Comparison of ENCODE assay signal across 10 cellular contexts in the genomic region with DNA sequence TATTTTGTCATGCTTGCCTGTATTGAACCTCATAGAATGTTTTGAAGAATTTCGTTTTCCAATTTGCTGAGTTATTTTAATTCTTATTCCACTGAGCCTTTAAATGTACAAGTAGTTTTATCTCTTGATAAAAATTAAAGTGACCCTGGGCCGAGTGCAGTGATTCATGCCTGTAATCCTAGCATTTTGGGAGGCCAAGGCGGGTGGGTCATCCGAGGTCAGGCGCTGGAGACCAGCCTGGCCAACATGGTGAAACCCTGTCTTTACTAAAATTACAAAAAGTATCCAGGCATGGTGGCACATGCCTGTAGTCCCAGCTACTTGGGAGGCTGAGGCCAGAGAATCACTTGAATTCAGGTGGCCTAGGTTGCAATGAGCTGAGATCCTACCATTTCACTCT. TPM values are rescaled to one million over a fixed set of nuclear protein-coding genes. Genes with fewer than 3 reads are reported as not detected.
A peak's percentile ranks its signal among the peaks of the same experiment; 100 is the strongest.
DNase-seq lines count a peak whose midpoint lies in the region; ATAC-seq and TF ChIP-seq lines count a peak whose summit lies in the region.
"Not testable (repeated sequence)": the region's sequence is repeated elsewhere in the genome, so short reads cannot be mapped to it uniquely, and the experiment has no call there.
"Had no signal": no experiment of that assay in that cellular context is flagged by ENCODE, and none has a peak within 500 bp of the region (broad histone marks: within the 10 kb centered on the region; RNA-seq: fewer than 3 reads in every experiment).

No MANE protein-coding gene starts in this region.

- H3K36me3 ChIP-seq in CD4-positive, CD25-positive, alpha-beta regulatory T cell (ENCODE audit: control insufficient read depth, insufficient read depth, low read length) = peaks cover 68% of the 10 kb centered on the region
- H3K36me3 ChIP-seq in Loucy (ENCODE audit: insufficient read depth, low read length) = peaks cover 41% of the 10 kb centered on the region; the same call in 1 of the 2 replicates
- peaks cover 69% of the 10 kb centered on the region for H3K36me3 ChIP-seq in lower lobe of right lung
- H3K36me3 ChIP-seq in neural cell (ENCODE audit: insufficient read depth, low read length) = not testable (repeated sequence)

- peak overlapping the region; percentile 99 for H3K4me3 ChIP-seq in CD4-positive, CD25-positive, alpha-beta regulatory T cell (ENCODE audit: low read depth, low read length)
- peak overlapping the region; percentile 89 for H3K4me3 ChIP-seq in Loucy (ENCODE audit: low read length, poor library complexity, severe bottlenecking)
- H3K4me3 ChIP-seq in lower lobe of right lung = peak overlapping the region; percentile 18
- H3K4me3 ChIP-seq in neural cell (ENCODE audit: low read length) = peak overlapping the region; percentile 77

- CTCF ChIA-PET in WTC11 (lab: Charles Lee) = interaction anchor here (1.2 kb wide), 1 partner anchor 120 kb away, joined by 3 read pairs; no protein-coding TSS in a partner anchor

- peaks cover 26 to 80% (median 59%) of the 10 kb centered on the region in 4 donors for H3K4me1 Mint-ChIP-seq in CD4-positive, CD25-positive, alpha-beta regulatory T cell
- H3K4me1 Mint-ChIP-seq in WTC11 = peaks cover 15% of the 10 kb centered on the region
- peaks cover 83% of the 10 kb centered on the region for H3K4me1 Mint-ChIP-seq in activated naive CD4-positive, alpha-beta T cell treated with anti-CD3 and anti-CD28 coated beads, Interleukin-2, amount 50 U/mL, for 24 hours
- H3K4me1 Mint-ChIP-seq in dendritic cell treated with granulocyte-macrophage colony-stimulating factor and Interleukin-4, amounts not matched to agents 40 ng/mL and 50 ng/mL, for 4 days (ENCODE audit: low read depth) = peaks cover 82% of the 10 kb centered on the region
- H3K4me1 Mint-ChIP-seq in stimulated activated naive CD8-positive, alpha-beta T cell treated with anti-CD3 and anti-CD28 coated beads, Interleukin-15, Interleukin-2, amounts not matched to agents 100 ng/mL and 50 ng/mL, for 24 hours (ENCODE audit: low read depth) = peaks cover 66% of the 10 kb centered on the region

- H3K27ac ChIP-seq in CD4-positive, CD25-positive, alpha-beta regulatory T cell (ENCODE audit: insufficient read depth, low read length, poor library complexity, severe bottlenecking) = peak overlapping the region; percentile 20
- not testable (repeated sequence) for H3K27ac ChIP-seq in lower lobe of right lung; neural cell (ENCODE audit: low read length)

- not testable (repeated sequence) for ATAC-seq in CD4-positive, CD25-positive, alpha-beta regulatory T cell (ENCODE audit: low read depth in 2 of 2); WTC11; lower lobe of right lung

- DNase-seq in CD4-positive, CD25-positive, alpha-beta regulatory T cell; WTC11 (ENCODE audit: low spot score); lower lobe of right lung: not testable (repeated sequence)

- TF ChIP-seq RAD21 in neural cell (conservative IDR thresholded peaks at IDR 0.05) = not testable (repeated sequence)

- POLR2A ChIA-PET in WTC11 (lab: Charles Lee) = not testable (repeated sequence)

- peak overlapping the region; percentile 84 to 99 (median 92) for H3K4me3 Mint-ChIP-seq in CD4-positive, CD25-positive, alpha-beta regulatory T cell
- not testable (repeated sequence) for H3K4me3 Mint-ChIP-seq in WTC11; dendritic cell treated with granulocyte-macrophage colony-stimulating factor and Interleukin-4, amounts not matched to agents 40 ng/mL and 50 ng/mL, for 4 days
- peak overlapping the region; percentile 19 for H3K4me3 Mint-ChIP-seq in activated naive CD4-positive, alpha-beta T cell treated with anti-CD3 and anti-CD28 coated beads, Interleukin-2, amount 50 U/mL, for 24 hours
- peak overlapping the region; percentile 44 for H3K4me3 Mint-ChIP-seq in stimulated activated naive CD8-positive, alpha-beta T cell treated with anti-CD3 and anti-CD28 coated beads, Interleukin-15, Interleukin-2, amounts not matched to agents 100 ng/mL and 50 ng/mL, for 24 hours

- peaks cover 44% of the 10 kb centered on the region for H3K4me1 ChIP-seq in CD4-positive, CD25-positive, alpha-beta regulatory T cell (ENCODE audit: control insufficient read depth, insufficient read depth, low read length, poor library complexity, severe bottlenecking)
- H3K4me1 ChIP-seq in Loucy (ENCODE audit: insufficient read depth, low read length, poor library complexity, severe bottlenecking) = peaks cover 48% of the 10 kb centered on the region
- peaks cover 47% of the 10 kb centered on the region for H3K4me1 ChIP-seq in lower lobe of right lung

- H3K9ac ChIP-seq in Loucy (ENCODE audit: low read depth, low read length, poor library complexity, severe bottlenecking) = peak overlapping the region; percentile 87
- not testable (repeated sequence) for H3K9ac ChIP-seq in neural cell (ENCODE audit: low read length)

- H3K9me2 ChIP-seq in Loucy (replicated peaks; ENCODE audit: low read depth, low read length); neural cell (ENCODE audit: insufficient read depth, low read length): not testable (repeated sequence)

- intact Hi-C loops in dendritic cell treated with granulocyte-macrophage colony-stimulating factor and Interleukin-4, amounts not matched to agents 40 ng/mL and 50 ng/mL, for 4 days (cut with micrococcal nuclease); lower lobe of right lung (cut with DNase I): not testable (repeated sequence)

- not testable (repeated sequence) for H3K27me3 ChIP-seq in CD4-positive, CD25-positive, alpha-beta regulatory T cell (ENCODE audit: control insufficient read depth, insufficient read depth, low read length); Loucy (ENCODE audit: insufficient read depth, low read length, poor library complexity, severe bottlenecking); lower lobe of right lung (ENCODE audit: low read depth); neural cell (ENCODE audit: insufficient read depth, low read depth, low read length)

- H3F3A ChIP-seq in Loucy (ENCODE audit: low read depth); neural cell (ENCODE audit: insufficient read depth, low read length, poor library complexity, severe bottlenecking): not testable (repeated sequence)

- H4K20me1 ChIP-seq in Loucy (ENCODE audit: insufficient read depth, low read length, poor library complexity, severe bottlenecking) = peaks cover 16% of the 10 kb centered on the region
- not testable (repeated sequence) for H4K20me1 ChIP-seq in neural cell (ENCODE audit: insufficient read depth)

- peaks cover 58% of the 10 kb centered on the region for H3K36me3 Mint-ChIP-seq in CD4-positive, CD25-positive, alpha-beta regulatory T cell
- H3K36me3 Mint-ChIP-seq in WTC11 = peaks cover 61% of the 10 kb centered on the region
- H3K36me3 Mint-ChIP-seq in activated naive CD4-positive, alpha-beta T cell treated with anti-CD3 and anti-CD28 coated beads, Interleukin-2, amount 50 U/mL, for 24 hours = peaks cover 33% of the 10 kb centered on the region
- H3K36me3 Mint-ChIP-seq in dendritic cell treated with granulocyte-macrophage colony-stimulating factor and Interleukin-4, amounts not matched to agents 40 ng/mL and 50 ng/mL, for 4 days (ENCODE audit: low read depth) = peaks cover 88% of the 10 kb centered on the region
- peaks cover 74% of the 10 kb centered on the region for H3K36me3 Mint-ChIP-seq in stimulated activated naive CD8-positive, alpha-beta T cell treated with anti-CD3 and anti-CD28 coated beads, Interleukin-15, Interleukin-2, amounts not matched to agents 100 ng/mL and 50 ng/mL, for 24 hours (ENCODE audit: low read depth)

- H3K79me2 ChIP-seq in Loucy (ENCODE audit: insufficient read depth, low read length) (peaks cover 65% of the 10 kb centered on the region), neural cell (replicated peaks; ENCODE audit: insufficient read depth, low read length) (peaks cover 24% of the 10 kb centered on the region)

- not testable (repeated sequence) for H3K9me3 Mint-ChIP-seq in CD4-positive, CD25-positive, alpha-beta regulatory T cell; WTC11; activated naive CD4-positive, alpha-beta T cell treated with anti-CD3 and anti-CD28 coated beads, Interleukin-2, amount 50 U/mL, for 24 hours; dendritic cell treated with granulocyte-macrophage colony-stimulating factor and Interleukin-4, amounts not matched to agents 40 ng/mL and 50 ng/mL, for 4 days; stimulated activated naive CD8-positive, alpha-beta T cell treated with anti-CD3 and anti-CD28 coated beads, Interleukin-15, Interleukin-2, amounts not matched to agents 100 ng/mL and 50 ng/mL, for 24 hours

- TF ChIP-seq CTCF in Loucy (conservative IDR thresholded peaks at IDR 0.05; ENCODE audit: low read length); WTC11 (IDR thresholded peaks at IDR 0.05); lower lobe of right lung (IDR thresholded peaks at IDR 0.05); neural cell (IDR thresholded peaks at IDR 0.05; ENCODE audit: poor library complexity, severe bottlenecking): not testable (repeated sequence)

- TF ChIP-seq EP300 in neural cell (conservative IDR thresholded peaks at IDR 0.05; ENCODE audit: poor library complexity, severe bottlenecking) = not testable (repeated sequence)

- not testable (repeated sequence) for H2AFZ ChIP-seq in Loucy (ENCODE audit: low read length); neural cell (ENCODE audit: low read depth, low read length)

- H3K4me2 ChIP-seq in Loucy (ENCODE audit: low read depth, low read length, poor library complexity, severe bottlenecking) (peak overlapping the region; percentile 68), neural cell (ENCODE audit: low read length) (peak overlapping the region; percentile 41)

- not testable (repeated sequence) for H3K9me3 ChIP-seq in CD4-positive, CD25-positive, alpha-beta regulatory T cell (ENCODE audit: control insufficient read depth in 2 of 2, low read length in 2 of 2); Loucy (ENCODE audit: insufficient read depth, low read depth, low read length); lower lobe of right lung; neural cell (ENCODE audit: low read length)

- H3K27me3 Mint-ChIP-seq in CD4-positive, CD25-positive, alpha-beta regulatory T cell; WTC11 (ENCODE audit: low read depth); activated naive CD4-positive, alpha-beta T cell treated with anti-CD3 and anti-CD28 coated beads, Interleukin-2, amount 50 U/mL, for 24 hours; dendritic cell treated with granulocyte-macrophage colony-stimulating factor and Interleukin-4, amounts not matched to agents 40 ng/mL and 50 ng/mL, for 4 days; stimulated activated naive CD8-positive, alpha-beta T cell treated with anti-CD3 and anti-CD28 coated beads, Interleukin-15, Interleukin-2, amounts not matched to agents 100 ng/mL and 50 ng/mL, for 24 hours: not testable (repeated sequence)

- peak overlapping the region in 2 of 3 donors; percentile 48 to 59 for H3K27ac Mint-ChIP-seq in CD4-positive, CD25-positive, alpha-beta regulatory T cell
- H3K27ac Mint-ChIP-seq in WTC11 = 0 out of 2 replicates have a peak overlapping the region, but pooled peaks have one; percentile 19
- H3K27ac Mint-ChIP-seq in activated naive CD4-positive, alpha-beta T cell treated with anti-CD3 and anti-CD28 coated beads, Interleukin-2, amount 50 U/mL, for 24 hours; stimulated activated naive CD8-positive, alpha-beta T cell treated with anti-CD3 and anti-CD28 coated beads, Interleukin-15, Interleukin-2, amounts not matched to agents 100 ng/mL and 50 ng/mL, for 24 hours: not testable (repeated sequence)
- peak overlapping the region; percentile 59 for H3K27ac Mint-ChIP-seq in dendritic cell treated with granulocyte-macrophage colony-stimulating factor and Interleukin-4, amounts not matched to agents 40 ng/mL and 50 ng/mL, for 4 days

RNA-seq across cellular contexts. Expression of a gene that starts 3.6 kb away (rescaled TPM):
- 35.9 TPM for total RNA-seq in CD4-positive, CD25-positive, alpha-beta regulatory T cell
- 10 to 100 TPM in 3 of 4 donors, 1 to 10 TPM in 1; 9.7 to 14.5 (median 12.2) TPM for polyA plus RNA-seq in CD4-positive, CD25-positive, alpha-beta regulatory T cell
- total RNA-seq in WTC11 (2021) = 9.3 to 9.9 TPM (median 9.5 TPM) in 3 replicates
- total RNA-seq in lower lobe of right lung = 27.0 TPM
- 33.8 and 35.3 TPM in 2 replicates for polyA plus RNA-seq in neural cell
- polyA minus RNA-seq in neural cell = 28.9 and 29.7 TPM in 2 replicates

RNA-seq across cellular contexts. Expression of a gene that starts 21.0 kb away (rescaled TPM):
- total RNA-seq in CD4-positive, CD25-positive, alpha-beta regulatory T cell = 125 TPM
- 10 to 100 TPM; 79.3 to 91.5 (median 82.7) TPM for polyA plus RNA-seq in CD4-positive, CD25-positive, alpha-beta regulatory T cell
- 4.3 to 4.5 TPM (median 4.5 TPM) in 3 replicates for total RNA-seq in WTC11 (2021)
- total RNA-seq in lower lobe of right lung = 60.2 TPM
- not detected in 2 replicates for polyA plus RNA-seq in neural cell
- not detected in 2 replicates for polyA minus RNA-seq in neural cell

RNA-seq across cellular contexts. Expression of a gene that starts 38.8 kb away (rescaled TPM):
- not detected for total RNA-seq in CD4-positive, CD25-positive, alpha-beta regulatory T cell
- polyA plus RNA-seq in CD4-positive, CD25-positive, alpha-beta regulatory T cell = under 1 TPM in 1 of 4 donors, not detected in 3; 0.33 TPM
- total RNA-seq in WTC11 (2021) (0.14 to 0.15 TPM in 2 of 3 replicates, not detected in the other), lower lobe of right lung (not detected)
- not detected in 2 replicates for polyA plus RNA-seq in neural cell
- polyA minus RNA-seq in neural cell = not detected in 2 replicates
- total RNA-seq: H7 had no signal
- polyA plus RNA-seq: A549 had no signal

RNA-seq across cellular contexts. Expression of a gene that starts 59.3 kb away (rescaled TPM):
- total RNA-seq in CD4-positive, CD25-positive, alpha-beta regulatory T cell = 279 TPM
- 10 to 100 TPM; 67.4 to 100.0 (median 71.2) TPM for polyA plus RNA-seq in CD4-positive, CD25-positive, alpha-beta regulatory T cell
- total RNA-seq in WTC11 (2021) = 4.5 to 7.3 TPM (median 7.2 TPM) in 3 replicates
- total RNA-seq in lower lobe of right lung = 53.2 TPM
- polyA plus RNA-seq in neural cell = 31.3 and 38.2 TPM in 2 replicates
- polyA minus RNA-seq in neural cell = 23.9 and 32.6 TPM in 2 replicates

Comparison
In these comparisons a context has a peak if more than half of its experiments do, and no peak if none do; other contexts are left out.
1. H3K4me3 ChIP-seq: peak in every context shown above with its lines; median percentile 99 in CD4-positive, CD25-positive, alpha-beta regulatory T cell; 89 in Loucy; 77 in neural cell; 18 in lower lobe of right lung.
2. RNA of a gene that starts 21.0 kb away (total RNA-seq): 125 TPM in CD4-positive, CD25-positive, alpha-beta regulatory T cell (single experiment) and 60.2 TPM in lower lobe of right lung (single experiment); 4.3 to 4.5 TPM in WTC11; every median in the first group is over 10 times any median in the second.